In genomic region chr21:37675202-37675801, GRCh38 we compare ENCODE assay signal across 8 cellular contexts.
DNase-seq lines count a peak whose midpoint lies in the region; ATAC-seq and TF ChIP-seq lines count a peak whose summit lies in the region.

No MANE protein-coding gene starts in this region.

- H3K4me1 Mint-ChIP-seq in CD4-positive, alpha-beta memory T cell = peaks cover 0 to 3% (median under 1%) of the 10 kb centered on the region in 4 donors

- intact Hi-C loops in CD4-positive, alpha-beta memory T cell (cut with micrococcal nuclease) = loop anchor here (1.0 to 10.0 kb wide), 2 partner anchors 111 to 679 kb away; no protein-coding TSS in a partner anchor
- intact Hi-C loops in heart right ventricle (cut with DNase I) = loop anchor here in 5 of 10 donors (2.0 to 10.0 kb wide), 3 partner anchors 449 to 681 kb away; no protein-coding TSS in a partner anchor

- no peak overlapping the region for H3K4me3 ChIP-seq in CD4-positive, alpha-beta memory T cell (ENCODE audit: low read length in 2 of 2)
- H3K4me3 ChIP-seq in RWPE2 (ENCODE audit: severe bottlenecking) (no peak overlapping the region), heart right ventricle (peak overlapping the region in 3 of 10 donors; percentile 10 to 30 (median 26))

- TF ChIP-seq CTCF in RWPE2 (IDR thresholded peaks at IDR 0.05; ENCODE audit: poor library complexity, severe bottlenecking) (peak; percentile 97), heart right ventricle (IDR thresholded peaks at IDR 0.05) (peak; percentile 86 to 98 (median 96))

- WGBS in heart right ventricle, 2 donors = 16% methylated on average over 35 of the region's 35 CpGs

- CTCF ChIA-PET in CD4-positive, alpha-beta memory T cell (lab: Charles Lee; ENCODE audit: partially characterized antibody) = interaction anchor here (0.7 to 2.2 kb wide), 7 partner anchors 12 to 478 kb away, joined by 3 to 7 read pairs (median 3); no protein-coding TSS in a partner anchor

- POLR2A ChIA-PET in CD4-positive, alpha-beta memory T cell (lab: Charles Lee; ENCODE audit: partially characterized antibody) = no interaction called here

- ATAC-seq in RWPE2 (ENCODE audit: low read depth) (peak; percentile 70), heart right ventricle (peak; percentile 70 to 88 (median 76)), HG02759 (IDR thresholded peaks at IDR 0.05; ENCODE audit: unreplicated experiment) (no peak), GM21723 (IDR thresholded peaks at IDR 0.05; ENCODE audit: unreplicated experiment) (no peak)

- no peaks in the 10 kb centered on the region for H3K27me3 ChIP-seq in CD4-positive, alpha-beta memory T cell (ENCODE audit: insufficient read depth, low read length)
- H3K27me3 ChIP-seq in RWPE2 (ENCODE audit: insufficient read depth, poor library complexity, severe bottlenecking) = no peaks in the 10 kb centered on the region
- H3K27me3 ChIP-seq in heart right ventricle = peaks cover 0 to 32% (median 19%) of the 10 kb centered on the region in 7 donors

- peaks cover 11 to 22% of the 10 kb centered on the region in 2 donors for H3K27me3 Mint-ChIP-seq in CD4-positive, alpha-beta memory T cell

- no peaks in the 10 kb centered on the region for H3K36me3 ChIP-seq in CD4-positive, alpha-beta memory T cell (ENCODE audit: insufficient read depth, low read length)
- no peaks in the 10 kb centered on the region for H3K36me3 ChIP-seq in RWPE2 (ENCODE audit: low read depth)
- no peaks in the 10 kb centered on the region for H3K36me3 ChIP-seq in heart right ventricle

- H3K4me3 Mint-ChIP-seq in CD4-positive, alpha-beta memory T cell = peak overlapping the region in 1 of 8 donors; percentile 26

- no peak overlapping the region for H3K27ac ChIP-seq in CD4-positive, alpha-beta memory T cell (ENCODE audit: low read depth, low read length)
- no peak overlapping the region for H3K27ac ChIP-seq in RWPE2 (ENCODE audit: poor library complexity, severe bottlenecking)
- no peak overlapping the region for H3K27ac ChIP-seq in heart right ventricle

- H3K9me3 Mint-ChIP-seq in CD4-positive, alpha-beta memory T cell = peaks cover 0 to 3% (median 0%) of the 10 kb centered on the region in 8 donors

- no peaks in the 10 kb centered on the region for H3K36me3 Mint-ChIP-seq in CD4-positive, alpha-beta memory T cell

- H3K4me1 ChIP-seq in CD4-positive, alpha-beta memory T cell (ENCODE audit: insufficient read depth, low read length) = peaks cover 6% of the 10 kb centered on the region
- H3K4me1 ChIP-seq in RWPE2 (ENCODE audit: insufficient read depth, poor library complexity, severe bottlenecking) = peaks cover 13% of the 10 kb centered on the region
- peaks cover 0 to 13% (median 0%) of the 10 kb centered on the region in 9 donors for H3K4me1 ChIP-seq in heart right ventricle

- H3K27ac Mint-ChIP-seq in CD4-positive, alpha-beta memory T cell = no peak overlapping the region

- no peaks in the 10 kb centered on the region for H3K9me3 ChIP-seq in CD4-positive, alpha-beta memory T cell (ENCODE audit: control insufficient read depth in 1 of 2, low read length in 2 of 2)
- H3K9me3 ChIP-seq in RWPE2 (ENCODE audit: severe bottlenecking) (no peaks in the 10 kb centered on the region), heart right ventricle (peaks cover 0 to 10% (median 0%) of the 10 kb centered on the region in 11 donors)

- peak in 4 of 5 donors; percentile 22 to 42 (median 33) for DNase-seq in CD4-positive, alpha-beta memory T cell
- peak; percentile 34 for DNase-seq in HT-29 (ENCODE audit: low spot score)
- no peak for DNase-seq in RWPE2 (ENCODE audit: low spot score)
- DNase-seq in activated naive CD4-positive, alpha-beta T cell treated with anti-CD3 and anti-CD28 coated beads, Interleukin-2, amount 50 U/mL, for 16 hours = peak; percentile 64
- DNase-seq in heart right ventricle = peak; percentile 48 to 65
- DNase-seq in putamen (ENCODE audit: low spot score) = peak; percentile 7

Comparison
In these comparisons a context has a peak if more than half of its experiments do, and no peak if none do; other contexts are left out.
1. ATAC-seq: peak in RWPE2 (single experiment) and heart right ventricle (8 of 8); none in HG02759 (single experiment) and GM21723 (single experiment).